In the genomic region with DNA sequence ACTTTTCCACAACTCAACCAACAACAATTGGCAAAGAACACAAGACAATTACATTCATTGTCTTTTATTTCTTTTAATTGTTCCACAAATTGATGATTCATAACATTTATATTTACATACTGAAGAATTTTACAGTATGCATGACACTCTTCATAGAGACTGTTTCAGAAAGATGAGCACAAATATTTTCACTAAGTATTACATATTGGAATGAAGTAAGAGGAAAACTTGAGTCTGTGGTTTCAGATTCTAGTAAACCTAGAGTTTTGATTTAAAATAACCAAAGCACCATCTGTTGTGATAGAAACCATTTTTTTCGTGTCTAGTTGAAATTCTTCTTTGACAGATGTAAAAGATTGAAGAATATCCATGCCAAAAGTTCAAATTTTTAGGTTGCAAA, we compare ENCODE assay signal across 18 cellular contexts. TPM values are rescaled to one million over a fixed set of nuclear protein-coding genes. Genes with fewer than 3 reads are reported as not detected.
DNase-seq lines count a peak whose midpoint lies in the region; ATAC-seq and TF ChIP-seq lines count a peak whose summit lies in the region.
"Had no signal": no experiment of that assay in that cellular context is flagged by ENCODE, and none has a peak within 500 bp of the region (broad histone marks: within the 10 kb centered on the region; RNA-seq: fewer than 3 reads in every experiment).

No MANE protein-coding gene starts in this region.

- DNase-seq in activated CD4-positive, alpha-beta T cell treated with anti-CD3 and anti-CD28 coated beads for 36 hours, result no peak
- DNase-seq in activated CD4-positive, alpha-beta T cell treated with anti-CD3 and anti-CD28 coated beads for 4 hours, result no peak
- DNase-seq in GM13976 (ENCODE audit: low spot score), result peak; percentile 24
- DNase-seq in PC-3, result no peak
- peak; percentile 13 for DNase-seq in myocyte (ENCODE audit: low read depth)
- no peak for DNase-seq in HFFc6
- DNase-seq: CD8-positive, alpha-beta T cell; COR-L47; DMS153; DMS79 treated with DMSO at 0.1 percent for 48 hours; EL; GOT3 had no signal

- no peak overlapping the region for H3K9ac ChIP-seq in PC-3 (ENCODE audit: low read length)

- peaks cover 7% of the 10 kb centered on the region for H3K4me1 Mint-ChIP-seq in activated CD4-positive, alpha-beta T cell treated with anti-CD3 and anti-CD28 coated beads for 36 hours
- no peaks in the 10 kb centered on the region for H3K4me1 Mint-ChIP-seq in HFFc6 (ENCODE audit: low read depth)
- H3K4me1 Mint-ChIP-seq: CD14-positive monocyte had no signal

- H3K27ac Mint-ChIP-seq in activated CD4-positive, alpha-beta T cell treated with anti-CD3 and anti-CD28 coated beads for 36 hours, result no peak overlapping the region
- H3K27ac Mint-ChIP-seq in HFFc6, result no peak overlapping the region
- H3K27ac Mint-ChIP-seq: CD14-positive monocyte; CD8-positive, alpha-beta T cell had no signal

- H3F3A ChIP-seq in PC-3 (ENCODE audit: low read length, unreplicated experiment), result no peaks in the 10 kb centered on the region

- H3K36me3 Mint-ChIP-seq in activated CD4-positive, alpha-beta T cell treated with anti-CD3 and anti-CD28 coated beads for 36 hours (ENCODE audit: low read depth), result no peaks in the 10 kb centered on the region
- H3K36me3 Mint-ChIP-seq in HFFc6 (ENCODE audit: low read depth), result no peaks in the 10 kb centered on the region
- H3K36me3 Mint-ChIP-seq: CD14-positive monocyte; CD8-positive, alpha-beta T cell had no signal

- no peaks in the 10 kb centered on the region for H3K9me3 ChIP-seq in PC-3 (ENCODE audit: low read length)
- H3K9me3 ChIP-seq: HAP-1 had no signal

- no peak for TF ChIP-seq CTCF in GM13976 (IDR thresholded peaks at IDR 0.05; ENCODE audit: borderline replicate concordance, control extremely low read depth, extremely low read depth, insufficient read depth, missing control alignments)
- no peak for TF ChIP-seq CTCF in PC-3 (conservative IDR thresholded peaks at IDR 0.05; ENCODE audit: low read depth, low read length)
- no peak for TF ChIP-seq CTCF in HFFc6 (IDR thresholded peaks at IDR 0.05)

- 0 out of 2 replicates have a peak, but pooled peaks cover 3% of the 10 kb centered on the region for H3K4me1 ChIP-seq in PC-3 (ENCODE audit: insufficient read depth, low read length)
- H3K4me1 ChIP-seq: HAP-1 had no signal

- H3K4me2 ChIP-seq in PC-3 (ENCODE audit: low read length), result no peak overlapping the region

- POLR2A ChIA-PET in activated CD4-positive, alpha-beta T cell treated with anti-CD3 and anti-CD28 coated beads for 36 hours (lab: Charles Lee), result no interaction called here
- POLR2A ChIA-PET in PC-3 (lab: Charles Lee; ENCODE audit: unreplicated experiment), result no interaction called here

- no peak overlapping the region for H2AFZ ChIP-seq in PC-3 (ENCODE audit: low read length)

- BruUV-seq in PC-3 (replicated peaks; lab: Mats Ljungman, UMichigan), result no TSS peak

- H3K4me3 ChIP-seq in PC-3 (ENCODE audit: low read length), result no peak overlapping the region
- H3K4me3 ChIP-seq: HAP-1 had no signal

- no peaks in the 10 kb centered on the region for H3K9me2 ChIP-seq in PC-3 (replicated peaks; ENCODE audit: low read length)

- no peaks in the 10 kb centered on the region for H3K27me3 ChIP-seq in PC-3 (ENCODE audit: low read length)

- H3K79me2 ChIP-seq in PC-3 (ENCODE audit: low read length), result no peaks in the 10 kb centered on the region

- H3K27ac ChIP-seq in PC-3 (ENCODE audit: low read length), result no peak overlapping the region
- H3K27ac ChIP-seq: 22Rv1 had no signal

- H3K36me3 ChIP-seq in PC-3 (ENCODE audit: low read depth, low read length), result no peaks in the 10 kb centered on the region
- H3K36me3 ChIP-seq: HAP-1 had no signal

- H4K20me1 ChIP-seq in PC-3 (ENCODE audit: low read length), result no peaks in the 10 kb centered on the region

- peak; percentile 49 for ATAC-seq in activated CD4-positive, alpha-beta T cell treated with anti-CD3 and anti-CD28 coated beads for 36 hours
- ATAC-seq in PC-3 (peak; percentile 51), GM19023 (IDR thresholded peaks at IDR 0.05; ENCODE audit: unreplicated experiment) (no peak)
- ATAC-seq: CD8-positive, alpha-beta T cell had no signal

- H3K4me3 Mint-ChIP-seq in activated CD4-positive, alpha-beta T cell treated with anti-CD3 and anti-CD28 coated beads for 36 hours, result no peak overlapping the region
- H3K4me3 Mint-ChIP-seq in HFFc6, result no peak overlapping the region
- H3K4me3 Mint-ChIP-seq: CD14-positive monocyte; CD8-positive, alpha-beta T cell had no signal

- CTCF ChIA-PET in activated CD4-positive, alpha-beta T cell treated with anti-CD3 and anti-CD28 coated beads for 36 hours (lab: Charles Lee), result interaction anchor here (1.1 kb wide), 1 partner anchor 118 kb away, joined by 3 read pairs; no protein-coding TSS in a partner anchor
- CTCF ChIA-PET in PC-3 (lab: Charles Lee), result no interaction called here

- in situ Hi-C loops in GM13976 (cut with MboI; ENCODE audit: low sequenced_read_pairs, unreplicated experiment), result loop anchor here (25.0 kb wide), 2 partner anchors 112 to 337 kb away; no protein-coding TSS in a partner anchor

- intact Hi-C loops in activated CD4-positive, alpha-beta T cell treated with anti-CD3 and anti-CD28 coated beads for 36 hours (cut with DNase I, micrococcal nuclease), result no loop called here
- intact Hi-C loops in PC-3 (cut with micrococcal nuclease), result no loop called here

- H3K9me3 Mint-ChIP-seq in activated CD4-positive, alpha-beta T cell treated with anti-CD3 and anti-CD28 coated beads for 36 hours (ENCODE audit: low read depth), result no peaks in the 10 kb centered on the region
- H3K9me3 Mint-ChIP-seq in HFFc6, result no peaks in the 10 kb centered on the region
- H3K9me3 Mint-ChIP-seq: CD8-positive, alpha-beta T cell had no signal

- H3K27me3 Mint-ChIP-seq in activated CD4-positive, alpha-beta T cell treated with anti-CD3 and anti-CD28 coated beads for 36 hours, result peaks cover 10% of the 10 kb centered on the region
- H3K27me3 Mint-ChIP-seq in HFFc6 (ENCODE audit: insufficient read depth), result peaks cover 2% of the 10 kb centered on the region; the same call in 1 of the 2 replicates

RNA-seq across cellular contexts. Expression of a gene that starts 32.1 kb away (rescaled TPM):
- not detected for total RNA-seq in activated CD4-positive, alpha-beta T cell treated with anti-CD3 and anti-CD28 coated beads for 36 hours
- not detected in 2 replicates for total RNA-seq in PC-3 (2014; rRNA removed)
- not detected in 2 replicates for total RNA-seq in myocyte
- polyA plus RNA-seq in myocyte (2012), result 0.34 TPM
- not detected for total RNA-seq in HFFc6 (2021; fragmentation: NEBNext Ultra II Directional; extraction: Animal tissue kit (Norgen Biotek cat#: 25700))
- total RNA-seq: A673; CD8-positive, alpha-beta T cell had no signal
- polyA plus RNA-seq: BJ, CD14-positive monocyte had no signal

RNA-seq across cellular contexts. Expression of a gene that starts 51.3 kb away (rescaled TPM):
- not detected for total RNA-seq in activated CD4-positive, alpha-beta T cell treated with anti-CD3 and anti-CD28 coated beads for 36 hours
- 3.4 and 4.2 TPM in 2 replicates for total RNA-seq in PC-3 (2014; rRNA removed)
- not detected in 2 replicates for total RNA-seq in myocyte
- not detected for polyA plus RNA-seq in myocyte (2012)
- not detected for total RNA-seq in HFFc6 (2021; fragmentation: NEBNext Ultra II Directional; extraction: Animal tissue kit (Norgen Biotek cat#: 25700))
- total RNA-seq: A673; CD8-positive, alpha-beta T cell had no signal
- polyA plus RNA-seq: CD14-positive monocyte had no signal

Comparison
In these comparisons a context has a peak if more than half of its experiments do, and no peak if none do; other contexts are left out.
1. DNase-seq: peak in GM13976 (single experiment) and myocyte (single experiment); none in activated CD4-positive, alpha-beta T cell treated with anti-CD3 and anti-CD28 coated beads for 36 hours (single experiment), activated CD4-positive, alpha-beta T cell treated with anti-CD3 and anti-CD28 coated beads for 4 hours (0 of 2), PC-3 (single experiment) and HFFc6 (single experiment).